Comparison of ENCODE assay signal across 9 cellular contexts in genomic region chr17:77435272-77436057, GRCh38.
DNase-seq lines count a peak whose midpoint lies in the region; ATAC-seq and TF ChIP-seq lines count a peak whose summit lies in the region.
"Had no signal": no experiment of that assay in that cellular context is flagged by ENCODE, and none has a peak within 500 bp of the region (broad histone marks: within the 10 kb centered on the region; RNA-seq: fewer than 3 reads in every experiment).

No MANE protein-coding gene starts in this region.

- in situ Hi-C loops in transverse colon (cut with MboI; ENCODE audit: low pct_ligation_motif_present in 1 of 4, low pct_unique_long_range_greater_than_20kb in 1 of 4, low sequenced_read_pairs in 3 of 4), result loop anchor here in 3 of 4 donors (10.0 to 25.0 kb wide), 2 partner anchors 59 to 98 kb away; no protein-coding TSS in a partner anchor

- H3K27me3 ChIP-seq in heart left ventricle (no peaks in the 10 kb centered on the region), mesenchymal stem cell (ENCODE audit: control insufficient read depth in 1 of 2, insufficient read depth in 1 of 2, low read length in 2 of 2) (no peaks in the 10 kb centered on the region), transverse colon (no peaks in the 10 kb centered on the region), Karpas-422 (ENCODE audit: low read length) (no peaks in the 10 kb centered on the region)

- no peaks in the 10 kb centered on the region for H4K20me1 ChIP-seq in Karpas-422 (ENCODE audit: insufficient read depth, low read depth, low read length)

- H3K9me3 ChIP-seq in heart left ventricle (no peaks in the 10 kb centered on the region), mesenchymal stem cell (ENCODE audit: control insufficient read depth, low read length) (no peaks in the 10 kb centered on the region), transverse colon (no peaks in the 10 kb centered on the region), Karpas-422 (ENCODE audit: low read length) (no peaks in the 10 kb centered on the region)
- H3K9me3 ChIP-seq: thoracic aorta had no signal

- ATAC-seq in heart left ventricle (no peak), left ventricle myocardium superior (no peak), GM19023 (IDR thresholded peaks at IDR 0.05; ENCODE audit: unreplicated experiment) (no peak)

- peak overlapping the region; percentile 83 for H4K91ac ChIP-seq in mesenchymal stem cell (ENCODE audit: low read length)

- peak overlapping the region; percentile 59 for H2BK120ac ChIP-seq in mesenchymal stem cell (ENCODE audit: low read depth, low read length)

- TF ChIP-seq EP300 in transverse colon (IDR thresholded peaks at IDR 0.05; ENCODE audit: low read depth), result no peak

- H3K18ac ChIP-seq in mesenchymal stem cell (ENCODE audit: low read depth in 1 of 2, low read length in 2 of 2), result peak overlapping the region; percentile 78 to 87

- H3K79me1 ChIP-seq in mesenchymal stem cell (replicated peaks; ENCODE audit: low read length, poor library complexity, severe bottlenecking), result peaks cover 37% of the 10 kb centered on the region

- TF ChIP-seq CTCF in heart left ventricle (IDR thresholded peaks at IDR 0.05), result no peak
- TF ChIP-seq CTCF in transverse colon (IDR thresholded peaks at IDR 0.05), result no peak

- intact Hi-C loops in heart left ventricle (cut with DNase I), result no loop called here
- intact Hi-C loops in left ventricle myocardium superior (cut with micrococcal nuclease), result loop anchor here (10.0 kb wide), 1 partner anchor 49 kb away; no protein-coding TSS in a partner anchor
- intact Hi-C loops in transverse colon (cut with DNase I; ENCODE audit: low total_unique reads), result no loop called here

- H3K4me1 ChIP-seq in heart left ventricle (peaks cover 34 to 98% (median 86%) of the 10 kb centered on the region in 12 donors), mesenchymal stem cell (ENCODE audit: control insufficient read depth, insufficient read depth, low read depth, low read length) (peaks cover 79% of the 10 kb centered on the region), transverse colon (peaks cover 58 to 82% (median 64%) of the 10 kb centered on the region in 4 donors), Karpas-422 (ENCODE audit: low read length) (peaks cover 41% of the 10 kb centered on the region)

- WGBS in heart left ventricle, 4 donors, result 58 to 68% (median 64%) methylated on average over 19 to 24 of the region's 24 CpGs
- WGBS in mesenchymal stem cell, result 57% methylated on average over 24 of the region's 24 CpGs
- WGBS in transverse colon (ENCODE audit: low coverage in 1 of 2), 2 donors, result 81% methylated on average over 20 of the region's 24 CpGs; no CpG with 5 or more reads in 1 of the 2 donors

- peak overlapping the region; percentile 69 for H3K9ac ChIP-seq in mesenchymal stem cell (ENCODE audit: low read length)
- H3K9ac ChIP-seq in Karpas-422 (ENCODE audit: low read length), result no peak overlapping the region

- H2AFZ ChIP-seq in mesenchymal stem cell (ENCODE audit: low read depth, low read length) (no peak overlapping the region), Karpas-422 (ENCODE audit: low read length) (no peak overlapping the region)

- no peaks in the 10 kb centered on the region for H3K79me2 ChIP-seq in Karpas-422 (ENCODE audit: low read length)

- H2AK5ac ChIP-seq in mesenchymal stem cell (ENCODE audit: low read length, severe bottlenecking), result no peak overlapping the region

- peak overlapping the region in 1 of 2 experiments; percentile 90 for H3K14ac ChIP-seq in mesenchymal stem cell (ENCODE audit: low read length in 2 of 2)

- no peak for TF ChIP-seq POLR2A in heart left ventricle (IDR thresholded peaks at IDR 0.05)
- no peak for TF ChIP-seq POLR2A in transverse colon (IDR thresholded peaks at IDR 0.05)

- peak overlapping the region in 9 of 12 donors; percentile 1 to 91 (median 62) for H3K27ac ChIP-seq in heart left ventricle
- no peak overlapping the region for H3K27ac ChIP-seq in mesenchymal stem cell (ENCODE audit: low read length, poor library complexity, severe bottlenecking)
- peak overlapping the region; percentile 25 to 94 (median 62) for H3K27ac ChIP-seq in transverse colon
- H3K27ac ChIP-seq in Karpas-422 (ENCODE audit: low read length), result no peak overlapping the region
- H3K27ac ChIP-seq: thoracic aorta had no signal

- peak overlapping the region in 4 of 12 donors; percentile 1 to 35 (median 20) for H3K4me3 ChIP-seq in heart left ventricle
- H3K4me3 ChIP-seq in mesenchymal stem cell (ENCODE audit: insufficient read depth in 1 of 2, low read depth in 1 of 2, low read length in 2 of 2), result peak overlapping the region in 1 of 2 experiments; percentile 40
- H3K4me3 ChIP-seq in transverse colon, result no peak overlapping the region
- H3K4me3 ChIP-seq in Karpas-422 (ENCODE audit: low read length), result no peak overlapping the region
- H3K4me3 ChIP-seq: thoracic aorta had no signal

- peak overlapping the region; percentile 23 to 95 for H2BK12ac ChIP-seq in mesenchymal stem cell (ENCODE audit: low read length in 2 of 2)

- peak overlapping the region; percentile 85 for H4K8ac ChIP-seq in mesenchymal stem cell (ENCODE audit: low read length)

- peak overlapping the region; percentile 26 to 49 for H3K4ac ChIP-seq in mesenchymal stem cell (ENCODE audit: low read depth in 1 of 2, low read length in 2 of 2)

- H3K23ac ChIP-seq in mesenchymal stem cell (ENCODE audit: low read length in 2 of 2), result peak overlapping the region; percentile 22 to 51

- H3K4me2 ChIP-seq in mesenchymal stem cell (ENCODE audit: low read length, poor library complexity, severe bottlenecking) (no peak overlapping the region), Karpas-422 (ENCODE audit: low read depth, low read length, poor library complexity, severe bottlenecking) (no peak overlapping the region)

- DNase-seq in heart left ventricle (no peak), left ventricle myocardium superior (no peak), mesenchymal stem cell (no peak), transverse colon (no peak), NCI-H146 treated with DMSO at 0.1 percent for 48 hours (lab: John Stamatoyannopoulos, UW; ENCODE audit: unreplicated experiment) (no peak), Karpas-422 (no peak)
- DNase-seq in activated naive CD4-positive, alpha-beta T cell treated with anti-CD3 and anti-CD28 coated beads, Interleukin-2, amount 50 U/mL, for 16 hours, result peak; percentile 56

- peak overlapping the region; percentile 68 for H2BK15ac ChIP-seq in mesenchymal stem cell (ENCODE audit: low read depth, poor library complexity, severe bottlenecking)

- H3K9me2 ChIP-seq in Karpas-422 (replicated peaks; ENCODE audit: insufficient read depth, low read length), result no peaks in the 10 kb centered on the region

- no peak overlapping the region for H2BK5ac ChIP-seq in mesenchymal stem cell (ENCODE audit: low read depth, low read length, poor library complexity, severe bottlenecking)

- no peaks in the 10 kb centered on the region for H3K36me3 ChIP-seq in heart left ventricle
- H3K36me3 ChIP-seq in mesenchymal stem cell (ENCODE audit: control insufficient read depth in 1 of 2, insufficient read depth in 2 of 2, low read depth in 1 of 2, low read length in 2 of 2), result peaks cover 9 to 33% of the 10 kb centered on the region in 2 experiments
- no peaks in the 10 kb centered on the region for H3K36me3 ChIP-seq in transverse colon
- no peaks in the 10 kb centered on the region for H3K36me3 ChIP-seq in Karpas-422 (ENCODE audit: insufficient read depth, low read length)
- H3K36me3 ChIP-seq: thoracic aorta had no signal

Comparison
In these comparisons a context has a peak if more than half of its experiments do, and no peak if none do; other contexts are left out.
1. H3K27ac ChIP-seq: peak in heart left ventricle (9 of 12) and transverse colon (4 of 4); none in mesenchymal stem cell (single experiment) and Karpas-422 (single experiment).